ENCODE assay signal across 8 cellular contexts in genomic region chr19:37779139-37780035, GRCh38. TPM values are rescaled to one million over a fixed set of nuclear protein-coding genes. Genes with fewer than 3 reads are reported as not detected.
A peak's percentile ranks its signal among the peaks of the same experiment; 100 is the strongest.
DNase-seq lines count a peak whose midpoint lies in the region; ATAC-seq and TF ChIP-seq lines count a peak whose summit lies in the region.

Gene ZNF573, minus strand, starts transcription at chr19:37779586. Its CDS starts 5,857 bp downstream, at chr19:37773729.

- H3K36me3 ChIP-seq in BE2C, result no peaks in the 10 kb centered on the region

- intact Hi-C loops in dendritic cell treated with granulocyte-macrophage colony-stimulating factor and Interleukin-4, amounts not matched to agents 40 ng/mL and 50 ng/mL, for 4 days (cut with micrococcal nuclease), result loop anchor here (10.0 kb wide), 2 partner anchors 125 to 1565 kb away; partner anchors contain the start of genes ZFP30, ZNF146 and ZNF565

- no peak for TF ChIP-seq CTCF in BE2C (IDR thresholded peaks at IDR 0.05; ENCODE audit: low read depth, low read length)

- peak; percentile 63 for ATAC-seq in HG03457 (IDR thresholded peaks at IDR 0.05; ENCODE audit: unreplicated experiment)
- peak; percentile 98 for ATAC-seq in left lobe of liver

- H3K4me1 ChIP-seq in BE2C, result no peaks in the 10 kb centered on the region

- POLR2A ChIA-PET in activated CD4-positive, alpha-beta T cell treated with anti-CD3 and anti-CD28 coated beads, Interleukin-2, amount 10 ng/mL, durations not matched to agents 7 days and 5 days (lab: Charles Lee), result interaction anchor here (0.6 to 0.7 kb wide), 2 partner anchors 9 to 228 kb away, joined by 3 to 7 read pairs; no protein-coding TSS in a partner anchor

- H3K4me3 ChIP-seq in BE2C (ENCODE audit: low read depth, low read length), result peak within 1 kb of the TSS; percentile 99

- H3K9me3 ChIP-seq in BE2C, result no peaks in the 10 kb centered on the region

- H3K9me3 Mint-ChIP-seq in activated CD4-positive, alpha-beta T cell treated with anti-CD3 and anti-CD28 coated beads, Interleukin-2, amount 10 ng/mL, durations not matched to agents 7 days and 5 days, result peaks cover 26% of the 10 kb centered on the region
- peaks cover 49% of the 10 kb centered on the region for H3K9me3 Mint-ChIP-seq in dendritic cell treated with granulocyte-macrophage colony-stimulating factor and Interleukin-4, amounts not matched to agents 40 ng/mL and 50 ng/mL, for 4 days

- H3K4me1 Mint-ChIP-seq in activated CD4-positive, alpha-beta T cell treated with anti-CD3 and anti-CD28 coated beads, Interleukin-2, amount 10 ng/mL, durations not matched to agents 7 days and 5 days, result peaks cover 21% of the 10 kb centered on the region
- H3K4me1 Mint-ChIP-seq in dendritic cell treated with granulocyte-macrophage colony-stimulating factor and Interleukin-4, amounts not matched to agents 40 ng/mL and 50 ng/mL, for 4 days (ENCODE audit: low read depth), result peaks cover 23% of the 10 kb centered on the region

- no peaks in the 10 kb centered on the region for H3K27me3 ChIP-seq in BE2C

- DNase-seq in BE2C (peak; percentile 85), GM19238 (ENCODE audit: insufficient read length, low spot score) (peak; percentile 73), NCI-H526 treated with DMSO at 0.1 percent for 48 hours (lab: John Stamatoyannopoulos, UW) (peak; percentile 93), left lobe of liver (ENCODE audit: low spot score) (peak; percentile 88)
- DNase-seq in activated CD4-positive, alpha-beta T cell treated with anti-CD3 and anti-CD28 coated beads, Interleukin-2, amount 10 ng/mL, durations not matched to agents 7 days and 5 days, result peak; percentile 89
- DNase-seq in stimulated activated CD4-positive, alpha-beta T cell treated with anti-CD3 and anti-CD28 coated beads, Interleukin-2, amount 100 ng/mL, for 24 hours, result peak; percentile 79 to 82

- CTCF ChIA-PET in activated CD4-positive, alpha-beta T cell treated with anti-CD3 and anti-CD28 coated beads, Interleukin-2, amount 10 ng/mL, durations not matched to agents 7 days and 5 days (lab: Charles Lee), result interaction anchor here (0.5 to 1.1 kb wide), 3 partner anchors 13 to 1541 kb away, joined by 3 read pairs; partner anchors contain the start of gene ZNF570

- peak within 1 kb of the TSS; percentile 96 for H3K27ac Mint-ChIP-seq in activated CD4-positive, alpha-beta T cell treated with anti-CD3 and anti-CD28 coated beads, Interleukin-2, amount 10 ng/mL, durations not matched to agents 7 days and 5 days
- H3K27ac Mint-ChIP-seq in dendritic cell treated with granulocyte-macrophage colony-stimulating factor and Interleukin-4, amounts not matched to agents 40 ng/mL and 50 ng/mL, for 4 days, result peak within 1 kb of the TSS; percentile 93

- no peaks in the 10 kb centered on the region for H3K27me3 Mint-ChIP-seq in activated CD4-positive, alpha-beta T cell treated with anti-CD3 and anti-CD28 coated beads, Interleukin-2, amount 10 ng/mL, durations not matched to agents 7 days and 5 days
- H3K27me3 Mint-ChIP-seq in dendritic cell treated with granulocyte-macrophage colony-stimulating factor and Interleukin-4, amounts not matched to agents 40 ng/mL and 50 ng/mL, for 4 days, result no peaks in the 10 kb centered on the region

- peaks cover 37% of the 10 kb centered on the region for H3K36me3 Mint-ChIP-seq in activated CD4-positive, alpha-beta T cell treated with anti-CD3 and anti-CD28 coated beads, Interleukin-2, amount 10 ng/mL, durations not matched to agents 7 days and 5 days (ENCODE audit: low read depth)
- peaks cover 31% of the 10 kb centered on the region for H3K36me3 Mint-ChIP-seq in dendritic cell treated with granulocyte-macrophage colony-stimulating factor and Interleukin-4, amounts not matched to agents 40 ng/mL and 50 ng/mL, for 4 days (ENCODE audit: low read depth)

- H3K4me3 Mint-ChIP-seq in activated CD4-positive, alpha-beta T cell treated with anti-CD3 and anti-CD28 coated beads, Interleukin-2, amount 10 ng/mL, durations not matched to agents 7 days and 5 days, result peak within 1 kb of the TSS; percentile 88
- H3K4me3 Mint-ChIP-seq in dendritic cell treated with granulocyte-macrophage colony-stimulating factor and Interleukin-4, amounts not matched to agents 40 ng/mL and 50 ng/mL, for 4 days, result peak within 1 kb of the TSS; percentile 90

RNA-seq across cellular contexts. Expression of gene ZNF573, which starts in this region (rescaled TPM):
- 3.2 TPM for polyA plus RNA-seq in BE2C (2012; ENCODE audit: insufficient read depth, insufficient read length, low read depth)
- 1 to 10 TPM; 7.7 to 7.9 TPM for total RNA-seq in activated CD4-positive, alpha-beta T cell treated with anti-CD3 and anti-CD28 coated beads, Interleukin-2, amount 10 ng/mL, durations not matched to agents 7 days and 5 days
- total RNA-seq in left lobe of liver, result 6.5 TPM

Comparison
In these comparisons a context has a peak if more than half of its experiments do, and no peak if none do; other contexts are left out.
1. Peak in every context shown above with its lines: DNase-seq, ATAC-seq and H3K4me3 ChIP-seq.